In the genomic region with DNA sequence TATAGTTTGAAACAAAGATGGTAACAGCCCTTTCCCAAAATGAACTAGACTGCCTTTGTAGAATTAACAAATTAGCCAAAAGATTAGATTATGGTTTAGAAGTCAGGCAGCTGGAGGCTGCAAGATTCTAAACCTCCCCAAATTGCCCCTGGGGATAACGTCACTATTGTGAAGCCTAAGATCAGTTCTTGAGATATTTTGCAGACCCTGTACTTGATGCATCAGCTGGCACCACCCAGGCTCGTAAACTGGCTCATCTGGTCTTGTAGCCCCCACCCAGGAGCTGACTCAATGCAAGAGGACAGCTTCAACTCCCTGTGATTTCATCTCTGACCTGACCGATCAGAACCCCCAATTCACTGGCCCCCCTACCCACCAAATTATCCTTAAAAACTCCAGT, we compare ENCODE assay signal across 1 cellular context.
A peak's percentile ranks its signal among the peaks of the same experiment; 100 is the strongest.
TF ChIP-seq lines count a peak whose summit lies in the region.

No MANE protein-coding gene starts in this region.

TF ChIP-seq in HEK293, 187 proteins besides CTCF, POLR2A, EP300 and RAD21 (continued from another document):
- TF ChIP-seq, protein P1, sequence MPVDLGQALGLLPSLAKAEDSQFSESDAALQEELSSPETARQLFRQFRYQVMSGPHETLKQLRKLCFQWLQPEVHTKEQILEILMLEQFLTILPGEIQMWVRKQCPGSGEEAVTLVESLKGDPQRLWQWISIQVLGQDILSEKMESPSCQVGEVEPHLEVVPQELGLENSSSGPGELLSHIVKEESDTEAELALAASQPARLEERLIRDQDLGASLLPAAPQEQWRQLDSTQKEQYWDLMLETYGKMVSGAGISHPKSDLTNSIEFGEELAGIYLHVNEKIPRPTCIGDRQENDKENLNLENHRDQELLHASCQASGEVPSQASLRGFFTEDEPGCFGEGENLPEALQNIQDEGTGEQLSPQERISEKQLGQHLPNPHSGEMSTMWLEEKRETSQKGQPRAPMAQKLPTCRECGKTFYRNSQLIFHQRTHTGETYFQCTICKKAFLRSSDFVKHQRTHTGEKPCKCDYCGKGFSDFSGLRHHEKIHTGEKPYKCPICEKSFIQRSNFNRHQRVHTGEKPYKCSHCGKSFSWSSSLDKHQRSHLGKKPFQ (tag by site-specific recombination; IDR thresholded peaks at IDR 0.05): no peak
- TF ChIP-seq ZNF596 (tag by site-specific recombination; IDR thresholded peaks at IDR 0.05) (no peak), ZNF274 (IDR thresholded peaks at IDR 0.05; ENCODE audit: low read length) (no peak), ZNF274 (tag by site-specific recombination; IDR thresholded peaks at IDR 0.05; ENCODE audit: borderline replicate concordance) (no peak), SP7 (tag by site-specific recombination; IDR thresholded peaks at IDR 0.05) (no peak), KLF16 (tag by site-specific recombination; IDR thresholded peaks at IDR 0.05) (no peak), ZBTB48 (tag by site-specific recombination; IDR thresholded peaks at IDR 0.05) (no peak), ZNF791 (tag by site-specific recombination; IDR thresholded peaks at IDR 0.05) (no peak), ZNF366 (tag by site-specific recombination; conservative IDR thresholded peaks at IDR 0.05) (no peak), ZNF10 (tag by site-specific recombination; IDR thresholded peaks at IDR 0.05) (no peak), ZNF184 (tag by site-specific recombination; IDR thresholded peaks at IDR 0.05) (no peak), ZNF701 (tag by site-specific recombination; IDR thresholded peaks at IDR 0.05) (no peak), ZNF335 (tag by site-specific recombination; conservative IDR thresholded peaks at IDR 0.05) (peak; percentile 48; the same call in 1 of the 2 replicates), KLF1 (tag by site-specific recombination; IDR thresholded peaks at IDR 0.05) (0 out of 2 replicates have a peak, but pooled peaks have one; percentile 10), ZNF785 (tag by site-specific recombination; IDR thresholded peaks at IDR 0.05) (no peak), ZNF677 (tag by site-specific recombination; IDR thresholded peaks at IDR 0.05) (no peak), ZNF660 (tag by site-specific recombination; IDR thresholded peaks at IDR 0.05) (0 out of 2 replicates have a peak, but pooled peaks have one; percentile 13)
- TF ChIP-seq, protein P2, sequence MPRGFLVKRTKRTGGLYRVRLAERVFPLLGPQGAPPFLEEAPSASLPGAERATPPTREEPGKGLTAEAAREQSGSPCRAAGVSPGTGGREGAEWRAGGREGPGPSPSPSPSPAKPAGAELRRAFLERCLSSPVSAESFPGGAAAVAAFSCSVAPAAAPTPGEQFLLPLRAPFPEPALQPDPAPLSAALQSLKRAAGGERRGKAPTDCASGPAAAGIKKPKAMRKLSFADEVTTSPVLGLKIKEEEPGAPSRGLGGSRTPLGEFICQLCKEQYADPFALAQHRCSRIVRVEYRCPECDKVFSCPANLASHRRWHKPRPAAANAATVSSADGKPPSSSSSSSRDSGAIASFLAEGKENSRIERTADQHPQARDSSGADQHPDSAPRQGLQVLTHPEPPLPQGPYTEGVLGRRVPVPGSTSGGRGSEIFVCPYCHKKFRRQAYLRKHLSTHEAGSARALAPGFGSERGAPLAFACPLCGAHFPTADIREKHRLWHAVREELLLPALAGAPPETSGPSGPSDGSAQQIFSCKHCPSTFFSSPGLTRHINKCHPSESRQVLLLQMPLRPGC (tag by site-specific recombination; IDR thresholded peaks at IDR 0.05): no peak
- TF ChIP-seq, protein P3, sequence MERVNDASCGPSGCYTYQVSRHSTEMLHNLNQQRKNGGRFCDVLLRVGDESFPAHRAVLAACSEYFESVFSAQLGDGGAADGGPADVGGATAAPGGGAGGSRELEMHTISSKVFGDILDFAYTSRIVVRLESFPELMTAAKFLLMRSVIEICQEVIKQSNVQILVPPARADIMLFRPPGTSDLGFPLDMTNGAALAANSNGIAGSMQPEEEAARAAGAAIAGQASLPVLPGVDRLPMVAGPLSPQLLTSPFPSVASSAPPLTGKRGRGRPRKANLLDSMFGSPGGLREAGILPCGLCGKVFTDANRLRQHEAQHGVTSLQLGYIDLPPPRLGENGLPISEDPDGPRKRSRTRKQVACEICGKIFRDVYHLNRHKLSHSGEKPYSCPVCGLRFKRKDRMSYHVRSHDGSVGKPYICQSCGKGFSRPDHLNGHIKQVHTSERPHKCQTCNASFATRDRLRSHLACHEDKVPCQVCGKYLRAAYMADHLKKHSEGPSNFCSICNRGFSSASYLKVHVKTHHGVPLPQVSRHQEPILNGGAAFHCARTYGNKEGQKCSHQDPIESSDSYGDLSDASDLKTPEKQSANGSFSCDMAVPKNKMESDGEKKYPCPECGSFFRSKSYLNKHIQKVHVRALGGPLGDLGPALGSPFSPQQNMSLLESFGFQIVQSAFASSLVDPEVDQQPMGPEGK (tag by site-specific recombination; IDR thresholded peaks at IDR 0.05): peak; percentile 24; the same call in 1 of the 2 replicates
- TF ChIP-seq, protein P4, sequence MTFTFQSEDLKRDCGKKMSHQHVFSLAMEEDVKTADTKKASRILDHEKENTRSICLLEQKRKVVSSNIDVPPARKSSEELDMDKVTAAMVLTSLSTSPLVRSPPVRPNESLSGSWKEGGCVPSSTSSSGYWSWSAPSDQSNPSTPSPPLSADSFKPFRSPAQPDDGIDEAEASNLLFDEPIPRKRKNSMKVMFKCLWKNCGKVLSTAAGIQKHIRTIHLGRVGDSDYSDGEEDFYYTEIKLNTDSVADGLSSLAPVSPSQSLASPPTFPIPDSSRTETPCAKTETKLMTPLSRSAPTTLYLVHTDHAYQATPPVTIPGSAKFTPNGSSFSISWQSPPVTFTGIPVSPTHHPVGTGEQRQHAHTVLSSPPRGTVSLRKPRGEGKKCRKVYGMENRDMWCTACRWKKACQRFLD (tag by site-specific recombination; IDR thresholded peaks at IDR 0.05): no peak
- TF ChIP-seq, protein P5, sequence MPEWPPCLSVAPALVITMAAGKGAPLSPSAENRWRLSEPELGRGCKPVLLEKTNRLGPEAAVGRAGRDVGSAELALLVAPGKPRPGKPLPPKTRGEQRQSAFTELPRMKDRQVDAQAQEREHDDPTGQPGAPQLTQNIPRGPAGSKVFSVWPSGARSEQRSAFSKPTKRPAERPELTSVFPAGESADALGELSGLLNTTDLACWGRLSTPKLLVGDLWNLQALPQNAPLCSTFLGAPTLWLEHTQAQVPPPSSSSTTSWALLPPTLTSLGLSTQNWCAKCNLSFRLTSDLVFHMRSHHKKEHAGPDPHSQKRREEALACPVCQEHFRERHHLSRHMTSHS (tag by site-specific recombination; IDR thresholded peaks at IDR 0.05): no peak
